Comparison of ENCODE assay signal across 7 cellular contexts in the genomic region with DNA sequence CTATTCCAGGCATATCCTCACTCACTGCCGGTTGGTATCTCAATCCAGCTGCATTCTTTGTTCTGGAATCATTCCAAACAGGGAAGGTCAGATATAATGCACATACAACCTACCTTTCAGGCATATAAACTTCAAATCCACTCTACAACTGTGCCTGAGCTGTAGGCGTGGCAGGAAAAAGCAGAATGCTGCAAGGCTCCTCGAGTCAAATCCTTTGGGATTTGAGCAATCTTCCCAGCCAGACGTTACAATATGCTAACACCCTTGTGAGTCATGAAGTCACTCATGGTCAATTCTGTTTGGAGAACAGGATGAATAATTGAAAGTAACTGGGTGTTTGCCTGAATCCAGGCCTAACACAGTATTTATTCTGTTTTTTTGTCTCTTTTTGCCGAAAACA.
DNase-seq lines count a peak whose midpoint lies in the region; ATAC-seq and FAIRE-seq lines count a peak whose summit lies in the region.

No MANE protein-coding gene starts in this region.

- FAIRE-seq in urothelium cell line (lab: Jason Lieb, UNC), result peak; percentile 56

- DNase-seq in HS-27A (ENCODE audit: low read depth) (peak; percentile 54), astrocyte of the hippocampus (ENCODE audit: low read depth, low spot score) (peak; percentile 66), iPS-NIHi7 (ENCODE audit: extremely low spot score) (peak; percentile 25), urothelium cell line (ENCODE audit: low spot score) (peak; percentile 75), NCI-H2107 treated with DMSO at 0.1 percent for 48 hours (lab: John Stamatoyannopoulos, UW; ENCODE audit: unreplicated experiment) (no peak), NCI-H1092 (lab: John Stamatoyannopoulos, UW) (no peak)

- no peak for ATAC-seq in HG03571 (IDR thresholded peaks at IDR 0.05; ENCODE audit: unreplicated experiment)

Comparison
In these comparisons a context has a peak if more than half of its experiments do, and no peak if none do; other contexts are left out.
1. DNase-seq: peak in HS-27A (single experiment), astrocyte of the hippocampus (single experiment), iPS-NIHi7 (single experiment) and urothelium cell line (single experiment); none in NCI-H2107 treated with DMSO at 0.1 percent for 48 hours (single experiment) and NCI-H1092 (single experiment).